ENCODE assay signal across 24 cellular contexts in the genomic region with DNA sequence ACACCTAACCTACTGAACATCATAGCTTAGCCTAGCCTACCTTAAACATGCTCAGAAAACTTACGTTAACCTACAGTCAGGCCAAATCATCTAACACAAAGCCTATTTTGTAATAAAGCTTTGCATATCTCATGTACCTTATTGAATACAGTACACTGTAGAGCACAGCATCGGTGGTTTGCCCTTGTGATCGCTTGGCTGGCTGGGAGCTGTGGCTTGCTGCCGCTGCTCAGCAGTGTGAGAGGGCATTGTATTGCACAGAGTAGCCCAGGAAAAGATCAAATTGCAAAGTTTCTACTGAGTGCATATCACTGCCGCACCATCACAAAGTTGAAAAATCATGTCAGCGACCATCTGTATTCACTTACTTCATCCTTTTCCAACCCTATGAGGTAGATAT.
"Had no signal": no experiment of that assay in that cellular context is flagged by ENCODE, and none has a peak within 500 bp of the region (broad histone marks: within the 10 kb centered on the region; RNA-seq: fewer than 3 reads in every experiment).

No MANE protein-coding gene starts in this region.

- DNase-seq: activated CD4-positive, alpha-beta T cell treated with anti-CD3 and anti-CD28 coated beads, Interleukin-2, amount 10 ng/mL, durations not matched to agents 7 days and 5 days; activated gamma-delta T cell treated with Interleukin-2 at 50 U/mL for 16 hours; activated T-cell treated with anti-CD3 and anti-CD28 coated beads, Interleukin-2, amount 50 U/mL, for 1 hour; aorta; effector CD4-positive, alpha-beta T cell; erythroblast; heart right ventricle; kidney; lower lobe of right lung; naive thymus-derived CD4-positive, alpha-beta T cell; spleen; stimulated activated CD4-positive, alpha-beta T cell treated with anti-CD3 and anti-CD28 coated beads, Interleukin-4, amount 100 ng/mL, for 1 hour; stimulated activated naive CD4-positive, alpha-beta T cell had no signal

- H3K4me1 ChIP-seq: lower lobe of right lung, vagina had no signal

- H3K4me1 Mint-ChIP-seq: brain had no signal

- H3K36me3 Mint-ChIP-seq: activated naive CD4-positive, alpha-beta T cell treated with anti-CD3 and anti-CD28 coated beads, Interleukin-2, amount 50 U/mL, for 24 hours; brain; naive thymus-derived CD4-positive, alpha-beta T cell; type B pancreatic cell had no signal

- H3K9me3 ChIP-seq: heart right ventricle, lower lobe of right lung, spleen, thoracic aorta, vagina had no signal

- H3K4me3 Mint-ChIP-seq: activated CD4-positive, alpha-beta T cell treated with anti-CD3 and anti-CD28 coated beads, Interleukin-2, amount 10 ng/mL, durations not matched to agents 7 days and 5 days; activated naive CD4-positive, alpha-beta T cell treated with anti-CD3 and anti-CD28 coated beads, Interleukin-2, amount 50 U/mL, for 24 hours; brain; dendritic cell treated with granulocyte-macrophage colony-stimulating factor and Interleukin-4, amounts not matched to agents 40 ng/mL and 50 ng/mL, for 4 days; naive thymus-derived CD4-positive, alpha-beta T cell; neural crest cell; type B pancreatic cell had no signal

- ATAC-seq: activated CD4-positive, CD25-positive, alpha-beta regulatory T cell treated with anti-CD3 and anti-CD28 coated beads, Interleukin-2, amount 50 U/mL, for 24 hours; heart right ventricle; left lobe of liver; lower lobe of right lung; naive thymus-derived CD4-positive, alpha-beta T cell had no signal

- H3K27ac Mint-ChIP-seq: activated CD4-positive, alpha-beta T cell treated with anti-CD3 and anti-CD28 coated beads, Interleukin-2, amount 10 ng/mL, durations not matched to agents 7 days and 5 days; activated naive CD4-positive, alpha-beta T cell treated with anti-CD3 and anti-CD28 coated beads, Interleukin-2, amount 50 U/mL, for 24 hours; dendritic cell treated with granulocyte-macrophage colony-stimulating factor and Interleukin-4, amounts not matched to agents 40 ng/mL and 50 ng/mL, for 4 days; naive thymus-derived CD4-positive, alpha-beta T cell; progenitor cell of endocrine pancreas; type B pancreatic cell had no signal

- H3K36me3 ChIP-seq: heart right ventricle, lower lobe of right lung, spleen, thoracic aorta, vagina had no signal

- H3K27me3 Mint-ChIP-seq: activated CD4-positive, alpha-beta T cell treated with anti-CD3 and anti-CD28 coated beads, Interleukin-2, amount 10 ng/mL, durations not matched to agents 7 days and 5 days; activated naive CD4-positive, alpha-beta T cell treated with anti-CD3 and anti-CD28 coated beads, Interleukin-2, amount 50 U/mL, for 24 hours; dendritic cell treated with granulocyte-macrophage colony-stimulating factor and Interleukin-4, amounts not matched to agents 40 ng/mL and 50 ng/mL, for 4 days had no signal

- H3K27me3 ChIP-seq: heart right ventricle, vagina had no signal

- H3K4me3 ChIP-seq: heart right ventricle, lower lobe of right lung, spleen, thoracic aorta, vagina had no signal

- H3K27ac ChIP-seq: heart right ventricle, lower lobe of right lung, spleen, thoracic aorta, vagina, VCaP had no signal

- H3K9me3 Mint-ChIP-seq: activated naive CD4-positive, alpha-beta T cell treated with anti-CD3 and anti-CD28 coated beads, Interleukin-2, amount 50 U/mL, for 24 hours; dendritic cell treated with granulocyte-macrophage colony-stimulating factor and Interleukin-4, amounts not matched to agents 40 ng/mL and 50 ng/mL, for 4 days; type B pancreatic cell had no signal
